In genomic region chr3:100440895-100441294, GRCh38 we compare ENCODE assay signal across 1 cellular context.
TF ChIP-seq lines count a peak whose summit lies in the region.

No MANE protein-coding gene starts in this region.

TF ChIP-seq in GM12878, 131 proteins besides CTCF, POLR2A, EP300 and RAD21:
- TF ChIP-seq PBX3 (IDR thresholded peaks at IDR 0.05; ENCODE audit: insufficient replicate concordance, low read depth, low read length) (no peak), EGR1 (IDR thresholded peaks at IDR 0.05; ENCODE audit: borderline replicate concordance in 1 of 2, low read depth in 2 of 2, low read length in 2 of 2) (no peak), HDGF (IDR thresholded peaks at IDR 0.05) (no peak), NR2C2 (IDR thresholded peaks at IDR 0.05; ENCODE audit: borderline replicate concordance, control insufficient read depth, insufficient read length, low read depth) (no peak), CBX5 (IDR thresholded peaks at IDR 0.05; ENCODE audit: low read depth) (no peak), SMC3 (IDR thresholded peaks at IDR 0.05; ENCODE audit: borderline replicate concordance, low read length) (no peak), TCF3 (IDR thresholded peaks at IDR 0.05; ENCODE audit: borderline replicate concordance, insufficient read depth, low read depth, low read length) (no peak), PAX5 (IDR thresholded peaks at IDR 0.05; ENCODE audit: borderline replicate concordance, low read depth, low read length) (no peak), NKRF (conservative IDR thresholded peaks at IDR 0.05) (no peak), BCLAF1 (IDR thresholded peaks at IDR 0.05) (no peak), WRNIP1 (IDR thresholded peaks at IDR 0.05; ENCODE audit: borderline replicate concordance, low read depth, low read length) (no peak), CEBPZ (IDR thresholded peaks at IDR 0.05; ENCODE audit: low read depth, low read length) (no peak), JUND (IDR thresholded peaks at IDR 0.05; ENCODE audit: low read depth, low read length) (no peak), HDAC6 (IDR thresholded peaks at IDR 0.05; ENCODE audit: unreplicated experiment) (no peak)
